Comparison of ENCODE assay signal across 1 cellular context in the genomic region with DNA sequence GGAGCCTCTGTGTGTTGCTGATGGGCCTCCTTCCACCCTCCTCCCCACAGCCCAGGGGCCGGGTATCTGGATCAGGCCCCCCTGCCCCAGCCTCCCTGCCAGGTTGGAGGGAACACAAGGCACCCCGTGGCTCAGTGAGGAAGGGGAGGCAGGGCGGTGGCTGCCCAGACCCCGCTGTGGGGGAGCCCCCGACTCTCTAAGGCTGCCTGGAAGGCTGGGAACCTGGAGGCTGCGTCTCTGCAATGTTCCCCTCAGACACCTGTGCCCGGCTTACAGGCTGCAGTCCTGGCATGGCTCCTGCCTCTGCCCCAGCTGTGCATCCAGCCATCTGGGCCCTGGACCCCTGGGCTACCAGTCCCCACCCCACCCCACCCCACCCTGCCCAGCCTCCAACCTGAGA.
TF ChIP-seq lines count a peak whose summit lies in the region.

No MANE protein-coding gene starts in this region.

TF ChIP-seq in HCT116, 20 proteins besides CTCF, POLR2A, EP300 and RAD21 (continued from another document):
- TF ChIP-seq, protein P1, sequence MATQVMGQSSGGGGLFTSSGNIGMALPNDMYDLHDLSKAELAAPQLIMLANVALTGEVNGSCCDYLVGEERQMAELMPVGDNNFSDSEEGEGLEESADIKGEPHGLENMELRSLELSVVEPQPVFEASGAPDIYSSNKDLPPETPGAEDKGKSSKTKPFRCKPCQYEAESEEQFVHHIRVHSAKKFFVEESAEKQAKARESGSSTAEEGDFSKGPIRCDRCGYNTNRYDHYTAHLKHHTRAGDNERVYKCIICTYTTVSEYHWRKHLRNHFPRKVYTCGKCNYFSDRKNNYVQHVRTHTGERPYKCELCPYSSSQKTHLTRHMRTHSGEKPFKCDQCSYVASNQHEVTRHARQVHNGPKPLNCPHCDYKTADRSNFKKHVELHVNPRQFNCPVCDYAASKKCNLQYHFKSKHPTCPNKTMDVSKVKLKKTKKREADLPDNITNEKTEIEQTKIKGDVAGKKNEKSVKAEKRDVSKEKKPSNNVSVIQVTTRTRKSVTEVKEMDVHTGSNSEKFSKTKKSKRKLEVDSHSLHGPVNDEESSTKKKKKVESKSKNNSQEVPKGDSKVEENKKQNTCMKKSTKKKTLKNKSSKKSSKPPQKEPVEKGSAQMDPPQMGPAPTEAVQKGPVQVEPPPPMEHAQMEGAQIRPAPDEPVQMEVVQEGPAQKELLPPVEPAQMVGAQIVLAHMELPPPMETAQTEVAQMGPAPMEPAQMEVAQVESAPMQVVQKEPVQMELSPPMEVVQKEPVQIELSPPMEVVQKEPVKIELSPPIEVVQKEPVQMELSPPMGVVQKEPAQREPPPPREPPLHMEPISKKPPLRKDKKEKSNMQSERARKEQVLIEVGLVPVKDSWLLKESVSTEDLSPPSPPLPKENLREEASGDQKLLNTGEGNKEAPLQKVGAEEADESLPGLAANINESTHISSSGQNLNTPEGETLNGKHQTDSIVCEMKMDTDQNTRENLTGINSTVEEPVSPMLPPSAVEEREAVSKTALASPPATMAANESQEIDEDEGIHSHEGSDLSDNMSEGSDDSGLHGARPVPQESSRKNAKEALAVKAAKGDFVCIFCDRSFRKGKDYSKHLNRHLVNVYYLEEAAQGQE (IDR thresholded peaks at IDR 0.05; ENCODE audit: low read depth), result no peak
- TF ChIP-seq EZH2 (IDR thresholded peaks at IDR 0.05), result no peak
- TF ChIP-seq TCF7L2 (IDR thresholded peaks at IDR 0.05; ENCODE audit: borderline replicate concordance, extremely low read depth, insufficient read depth, insufficient read length), result no peak
- no peak for TF ChIP-seq CBX3 (IDR thresholded peaks at IDR 0.05; ENCODE audit: low read depth)
